17 cellular contexts compared by ENCODE assay signal in genomic region chr20:32544893-32545840, GRCh38. TPM values are rescaled to one million over a fixed set of nuclear protein-coding genes. Genes with fewer than 3 reads are reported as not detected.
A peak's percentile ranks its signal among the peaks of the same experiment; 100 is the strongest.
DNase-seq lines count a peak whose midpoint lies in the region; ATAC-seq, FAIRE-seq and TF ChIP-seq lines count a peak whose summit lies in the region.
"Had no signal": no experiment of that assay in that cellular context is flagged by ENCODE, and none has a peak within 500 bp of the region (broad histone marks: within the 10 kb centered on the region; RNA-seq: fewer than 3 reads in every experiment).

No MANE protein-coding gene starts in this region.

- H3K9me3 ChIP-seq in left ventricle myocardium inferior (replicated peaks) (peaks cover 12% of the 10 kb centered on the region), SJCRH30 (replicated peaks) (peaks cover 7% of the 10 kb centered on the region)
- H3K9me3 ChIP-seq: sigmoid colon, upper lobe of right lung had no signal

- no peak for FAIRE-seq in RCC 7860 (lab: Jason Lieb, UNC)

- H3K4me3 ChIP-seq in left ventricle myocardium inferior (no peak overlapping the region), SJCRH30 (no peak overlapping the region)
- H3K4me3 ChIP-seq: sigmoid colon, SK-N-MC, upper lobe of right lung had no signal

- H3K27me3 ChIP-seq in left ventricle myocardium inferior (ENCODE audit: low read depth) (peaks cover 1% of the 10 kb centered on the region), SJCRH30 (peaks cover 44% of the 10 kb centered on the region)
- H3K27me3 ChIP-seq: upper lobe of right lung had no signal

- H3K27ac ChIP-seq in left ventricle myocardium inferior (replicated peaks), result no peak overlapping the region
- no peak overlapping the region for H3K27ac ChIP-seq in SJCRH30
- H3K27ac ChIP-seq: sigmoid colon, SK-N-MC, upper lobe of right lung had no signal

- intact Hi-C loops in left ventricle myocardium superior (cut with micrococcal nuclease) (no loop called here), left ventricle myocardium inferior (cut with micrococcal nuclease) (no loop called here)

- no peak for ATAC-seq in left ventricle myocardium superior
- ATAC-seq in HG03520 (IDR thresholded peaks at IDR 0.05; ENCODE audit: unreplicated experiment), result no peak
- ATAC-seq: upper lobe of right lung had no signal

- H3K4me1 ChIP-seq in left ventricle myocardium inferior, result no peaks in the 10 kb centered on the region
- peaks cover 12% of the 10 kb centered on the region for H3K4me1 ChIP-seq in SJCRH30
- H3K4me1 ChIP-seq: sigmoid colon, upper lobe of right lung had no signal

- DNase-seq in left ventricle myocardium superior (peak; percentile 8), left ventricle myocardium inferior (no peak), RCC 7860 (ENCODE audit: low spot score) (peak; percentile 53), islet precursor cell (peak; percentile 95), superior temporal gyrus (ENCODE audit: extremely low spot score) (peak; percentile 4), SJCRH30 (no peak), Ammon's horn (ENCODE audit: low spot score) (no peak)
- DNase-seq: activated naive CD4-positive, alpha-beta T cell treated with Interleukin-2 at 50 U/mL for 16 hours; DMS 273 treated with DMSO at 0.1 percent for 48 hours; KG1; mammary epithelial cell; NCI-H1436; NCI-H446 treated with DMSO at 0.1 percent for 48 hours; sigmoid colon; upper lobe of right lung had no signal

- H3K36me3 ChIP-seq in left ventricle myocardium inferior, result no peaks in the 10 kb centered on the region
- no peaks in the 10 kb centered on the region for H3K36me3 ChIP-seq in SJCRH30
- H3K36me3 ChIP-seq: sigmoid colon, upper lobe of right lung had no signal

- no peak for TF ChIP-seq CTCF in left ventricle myocardium inferior (IDR thresholded peaks at IDR 0.05; ENCODE audit: borderline replicate concordance)

RNA-seq across cellular contexts. Expression of gene NOL4L, which starts 40.0 kb away (rescaled TPM):
- total RNA-seq in left ventricle myocardium superior (5.2 TPM), left ventricle myocardium inferior (5.6 TPM)
- 2.4 and 2.5 TPM in 2 replicates for total RNA-seq in SJCRH30 (2014; rRNA removed; shearing (Covaris generic))

Comparison
In these comparisons a context has a peak if more than half of its experiments do, and no peak if none do; other contexts are left out.
1. DNase-seq: peak in left ventricle myocardium superior (single experiment), RCC 7860 (single experiment), islet precursor cell (single experiment) and superior temporal gyrus (single experiment); none in left ventricle myocardium inferior (single experiment), SJCRH30 (0 of 2) and Ammon's horn (single experiment).